7 cellular contexts compared by ENCODE assay signal in the genomic region with DNA sequence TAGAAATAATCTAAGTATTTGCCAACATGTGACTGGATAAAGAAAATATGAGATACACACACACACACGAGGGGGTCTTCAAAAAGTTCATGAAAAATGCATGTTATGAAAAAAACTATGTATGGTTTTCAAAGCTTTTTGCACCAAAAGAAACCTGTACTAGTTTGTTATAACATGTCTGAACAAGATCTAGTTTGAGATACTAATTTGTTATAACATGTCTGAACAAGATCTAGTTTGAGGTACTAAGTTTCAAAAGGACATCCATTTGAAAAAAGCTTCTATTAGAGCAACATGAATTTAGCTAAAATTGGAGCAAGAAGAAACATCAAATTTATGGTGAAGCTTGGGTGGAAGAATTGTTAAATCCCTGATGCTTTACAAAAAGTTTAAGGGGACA. TPM values are rescaled to one million over a fixed set of nuclear protein-coding genes. Genes with fewer than 3 reads are reported as not detected.
"Had no signal": no experiment of that assay in that cellular context is flagged by ENCODE, and none has a peak within 500 bp of the region (broad histone marks: within the 10 kb centered on the region; RNA-seq: fewer than 3 reads in every experiment).

No MANE protein-coding gene starts in this region.

- H3K4me3 ChIP-seq: K562 had no signal

- ATAC-seq: HepG2, K562 had no signal

- H3K27ac ChIP-seq: HL-60 had no signal

- H3K27ac Mint-ChIP-seq: IgD-negative memory B cell had no signal

- H3K4me3 Mint-ChIP-seq: IgD-negative memory B cell had no signal

- FAIRE-seq: HepG2, HTR-8/SVneo, K562 had no signal

- DNase-seq: IMR-90, KBM-7 had no signal

RNA-seq across cellular contexts. Expression of a gene that starts 19.8 kb away (rescaled TPM):
- total RNA-seq: HepG2, IMR-90, K562 had no signal
- polyA plus RNA-seq: IgD-negative memory B cell, IMR-90, K562 had no signal
